ENCODE assay signal across 8 cellular contexts in the genomic region with DNA sequence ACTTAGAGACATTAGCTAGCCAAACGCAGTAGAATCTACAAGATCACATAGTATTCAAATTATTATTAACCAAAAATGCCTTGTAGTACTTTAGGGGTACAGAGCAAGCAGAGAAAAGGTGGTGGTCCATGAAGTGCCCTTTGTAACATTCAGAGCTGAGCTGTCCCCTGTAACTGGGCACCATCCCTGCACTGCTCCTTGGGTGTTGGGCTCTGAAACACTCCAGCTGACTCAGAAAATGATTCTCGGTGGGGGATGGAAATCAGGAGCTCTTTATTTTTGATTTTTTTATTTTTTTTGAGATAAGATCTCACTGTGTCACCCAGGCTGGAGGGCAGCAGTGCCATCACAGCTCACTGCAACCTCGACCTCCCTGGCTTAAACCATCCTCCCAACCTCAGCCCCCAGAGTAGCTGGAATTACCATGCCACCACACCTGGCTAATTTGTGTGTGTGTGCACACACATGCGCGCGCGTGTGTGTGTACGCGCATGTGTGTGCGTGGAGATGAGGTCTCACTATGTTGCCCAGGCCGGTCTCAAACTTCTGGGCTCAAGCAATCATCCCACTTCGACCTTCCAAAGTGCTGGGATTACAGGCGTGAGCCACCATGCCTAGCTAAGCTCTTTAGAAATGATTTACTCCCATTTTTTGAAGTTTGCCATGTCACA.
DNase-seq lines count a peak whose midpoint lies in the region; ATAC-seq, FAIRE-seq and TF ChIP-seq lines count a peak whose summit lies in the region.
"Not testable (repeated sequence)": the region's sequence is repeated elsewhere in the genome, so short reads cannot be mapped to it uniquely, and the experiment has no call there.

No MANE protein-coding gene starts in this region.

- H3K14ac ChIP-seq in IMR-90 (replicated peaks; ENCODE audit: low read depth, low read length), result not testable (repeated sequence)

- peak overlapping the region; percentile 60 for H3K27ac ChIP-seq in CD4-positive, CD25-positive, alpha-beta regulatory T cell (ENCODE audit: insufficient read depth, low read length, poor library complexity, severe bottlenecking)
- H3K27ac ChIP-seq in IMR-90 (ENCODE audit: insufficient read depth, low read length), result peak overlapping the region; percentile 50; the same call in 1 of the 2 replicates
- H3K27ac ChIP-seq in pancreas, result peak overlapping the region in 3 of 4 donors; percentile 33 to 67 (median 64)
- H3K27ac ChIP-seq in transverse colon, result peak overlapping the region; percentile 48 to 74 (median 65)

- TF ChIP-seq EP300 in transverse colon (IDR thresholded peaks at IDR 0.05; ENCODE audit: low read depth), result not testable (repeated sequence)

- H3K27me3 ChIP-seq in CD4-positive, CD25-positive, alpha-beta regulatory T cell (ENCODE audit: control insufficient read depth, insufficient read depth, low read length); IMR-90 (ENCODE audit: control insufficient read depth, insufficient read depth, low read length); pancreas; transverse colon: not testable (repeated sequence)

- peak overlapping the region in 1 of 3 donors; percentile 81 for H3K27ac Mint-ChIP-seq in CD4-positive, CD25-positive, alpha-beta regulatory T cell
- H3K27ac Mint-ChIP-seq in central memory CD8-positive, alpha-beta T cell (ENCODE audit: low read depth), result not testable (repeated sequence)
- H3K27ac Mint-ChIP-seq in immature natural killer cell, result peak overlapping the region; percentile 55 to 83 (median 80)

- DNase-seq in CD4-positive, CD25-positive, alpha-beta regulatory T cell, result peak in 2 of 3 donors; percentile 21 to 31
- not testable (repeated sequence) for DNase-seq in IMR-90; central memory CD8-positive, alpha-beta T cell (ENCODE audit: low spot score in 2 of 2); pancreas; transverse colon
- peak; percentile 52 to 55 for DNase-seq in activated T-cell treated with anti-CD3 and anti-CD28 coated beads, Interleukin-2, amount 50 U/mL, for 48 hours
- DNase-seq in immature natural killer cell, result peak; percentile 14 to 29 (median 27)

- H3K4me2 ChIP-seq in IMR-90 (ENCODE audit: low read depth, low read length), result peak overlapping the region; percentile 5; the same call in 1 of the 2 replicates

- not testable (repeated sequence) for H2BK20ac ChIP-seq in IMR-90 (ENCODE audit: low read depth, low read length)

- CTCF ChIA-PET in IMR-90 (lab: Yijun Ruan, JAX), result not testable (repeated sequence)

- H3K36me3 ChIP-seq in CD4-positive, CD25-positive, alpha-beta regulatory T cell (ENCODE audit: control insufficient read depth, insufficient read depth, low read length); IMR-90 (ENCODE audit: control insufficient read depth, insufficient read depth, low read length); pancreas; transverse colon: not testable (repeated sequence)

- not testable (repeated sequence) for FAIRE-seq in pancreas (lab: Jason Lieb, UNC)

- H4K20me1 ChIP-seq in IMR-90 (ENCODE audit: insufficient read depth, low read length), result peaks cover 61% of the 10 kb centered on the region

- not testable (repeated sequence) for H3K9ac ChIP-seq in IMR-90 (ENCODE audit: low read depth, low read length)

- H3K4me3 Mint-ChIP-seq in CD4-positive, CD25-positive, alpha-beta regulatory T cell, result peak overlapping the region in 3 of 4 donors; percentile 24 to 60 (median 51)
- H3K4me3 Mint-ChIP-seq in central memory CD8-positive, alpha-beta T cell, result not testable (repeated sequence)
- peak overlapping the region in 4 of 5 donors; percentile 23 to 47 (median 34) for H3K4me3 Mint-ChIP-seq in immature natural killer cell

- not testable (repeated sequence) for H3K79me1 ChIP-seq in IMR-90 (ENCODE audit: low read depth in 1 of 2, low read length in 2 of 2)

- not testable (repeated sequence) for H3K56ac ChIP-seq in IMR-90 (ENCODE audit: extremely low read depth, insufficient read depth, low read length)

- H4K91ac ChIP-seq in IMR-90 (ENCODE audit: insufficient read depth, low read depth, low read length), result not testable (repeated sequence)

- POLR2A ChIA-PET in IMR-90 (lab: Charles Lee; ENCODE audit: unreplicated experiment), result not testable (repeated sequence)

- TF ChIP-seq POLR2A in IMR-90 (IDR thresholded peaks at IDR 0.05; ENCODE audit: low read depth, low read length); transverse colon (IDR thresholded peaks at IDR 0.05): not testable (repeated sequence)

- H3K4me1 ChIP-seq in CD4-positive, CD25-positive, alpha-beta regulatory T cell (ENCODE audit: control insufficient read depth, insufficient read depth, low read length, poor library complexity, severe bottlenecking); pancreas: not testable (repeated sequence)
- H3K4me1 ChIP-seq in IMR-90 (ENCODE audit: control insufficient read depth, insufficient read depth, low read length), result peaks cover 15% of the 10 kb centered on the region
- peaks cover 0 to 18% (median 10%) of the 10 kb centered on the region in 4 donors for H3K4me1 ChIP-seq in transverse colon

- peak overlapping the region; percentile 56; the same call in 1 of the 2 replicates for H3K4ac ChIP-seq in IMR-90 (ENCODE audit: low read depth, low read length)

- H3K9me1 ChIP-seq in IMR-90 (ENCODE audit: insufficient read depth, low read length), result not testable (repeated sequence)

- dilution Hi-C loops in IMR-90 (cut with HindIII; ENCODE audit: low sequenced_read_pairs, unreplicated experiment), result not testable (repeated sequence)

- peak; percentile 11 to 27 for ATAC-seq in CD4-positive, CD25-positive, alpha-beta regulatory T cell (ENCODE audit: low read depth in 2 of 2)
- peak; percentile 33; the same call in 1 of the 2 replicates for ATAC-seq in IMR-90 (ENCODE audit: low read depth)
- peak; percentile 48 for ATAC-seq in SK-N-SH treated with all-trans-retinoic acid at 6 μM for 48 hours
- peak; percentile 9 for ATAC-seq in central memory CD8-positive, alpha-beta T cell (replicated peaks; ENCODE audit: extremely low read depth, poor library complexity, severe bottlenecking)
- ATAC-seq in pancreas, result peak; percentile 15 to 39 (median 27)

- not testable (repeated sequence) for H3K9me3 ChIP-seq in CD4-positive, CD25-positive, alpha-beta regulatory T cell (ENCODE audit: control insufficient read depth in 2 of 2, low read length in 2 of 2); IMR-90 (ENCODE audit: control insufficient read depth, insufficient read depth, low read length); pancreas; transverse colon

- H4K5ac ChIP-seq in IMR-90 (ENCODE audit: low read depth, low read length), result not testable (repeated sequence)

- not testable (repeated sequence) for H2AK9ac ChIP-seq in IMR-90 (replicated peaks; ENCODE audit: low read depth, low read length, poor library complexity)

- not testable (repeated sequence) for H2AFZ ChIP-seq in IMR-90 (replicated peaks; ENCODE audit: low read length, poor library complexity)

- H2BK5ac ChIP-seq in IMR-90 (ENCODE audit: low read depth, low read length, poor library complexity, severe bottlenecking), result peak overlapping the region; percentile 66

- intact Hi-C loops in IMR-90 (cut with micrococcal nuclease), result loop anchor here (10.0 kb wide), 1 partner anchor 201 kb away; no protein-coding TSS in a partner anchor
- intact Hi-C loops in pancreas (cut with DNase I); transverse colon (cut with DNase I; ENCODE audit: low total_unique reads): not testable (repeated sequence)

- H3K4me3 ChIP-seq in CD4-positive, CD25-positive, alpha-beta regulatory T cell (ENCODE audit: low read depth, low read length); IMR-90 (ENCODE audit: insufficient read depth, low read depth, low read length); pancreas; transverse colon: not testable (repeated sequence)

- not testable (repeated sequence) for BruUV-seq in IMR-90 (replicated peaks; lab: Mats Ljungman, UMichigan)

- not testable (repeated sequence) for TF ChIP-seq RAD21 in IMR-90 (IDR thresholded peaks at IDR 0.05; ENCODE audit: low read length)

- H2BK15ac ChIP-seq in IMR-90 (ENCODE audit: low read depth, low read length), result not testable (repeated sequence)

- not testable (repeated sequence) for H3K9me3 Mint-ChIP-seq in CD4-positive, CD25-positive, alpha-beta regulatory T cell; central memory CD8-positive, alpha-beta T cell; immature natural killer cell

- TF ChIP-seq CTCF in IMR-90 (conservative IDR thresholded peaks at IDR 0.05; ENCODE audit: low read depth, low read length); pancreas (IDR thresholded peaks at IDR 0.05); transverse colon (IDR thresholded peaks at IDR 0.05): not testable (repeated sequence)

- H4K8ac ChIP-seq in IMR-90 (ENCODE audit: low read depth in 2 of 2, low read length in 2 of 2), result peak overlapping the region in 1 of 2 experiments; percentile 16; a peak in 1 of 4 replicates

- WGBS in IMR-90 (ENCODE audit: extremely low coverage in 2 of 2, insufficient read length in 1 of 2), 2 experiments, result no CpG with 5 or more reads among the region's 13 CpGs
- WGBS in pancreas, 2 donors, result 84 to 87% methylated on average over 11 of the region's 13 CpGs
- 85% methylated on average over 12 of the region's 13 CpGs; no CpG with 5 or more reads in 1 of the 2 donors for WGBS in transverse colon (ENCODE audit: low coverage in 1 of 2), 2 donors

- not testable (repeated sequence) for H3K23ac ChIP-seq in IMR-90 (ENCODE audit: low read depth, low read length)

- not testable (repeated sequence) for H3K18ac ChIP-seq in IMR-90 (ENCODE audit: low read depth, low read length)

- H3K4me1 Mint-ChIP-seq in CD4-positive, CD25-positive, alpha-beta regulatory T cell, result peaks cover 0 to 13% (median 5%) of the 10 kb centered on the region in 4 donors
- not testable (repeated sequence) for H3K4me1 Mint-ChIP-seq in central memory CD8-positive, alpha-beta T cell; immature natural killer cell

- H2BK120ac ChIP-seq in IMR-90 (ENCODE audit: low read depth, low read length), result not testable (repeated sequence)

- H2AK5ac ChIP-seq in IMR-90 (ENCODE audit: low read depth, low read length), result peak overlapping the region; percentile 78; the same call in 1 of the 2 replicates

- not testable (repeated sequence) for H3K27me3 Mint-ChIP-seq in CD4-positive, CD25-positive, alpha-beta regulatory T cell; central memory CD8-positive, alpha-beta T cell; immature natural killer cell (ENCODE audit: low read depth in 3 of 3)

- not testable (repeated sequence) for H3K36me3 Mint-ChIP-seq in CD4-positive, CD25-positive, alpha-beta regulatory T cell; central memory CD8-positive, alpha-beta T cell (ENCODE audit: insufficient read depth); immature natural killer cell

- in situ Hi-C loops in IMR-90 (cut with MboI; ENCODE audit: low sequenced_read_pairs); transverse colon (cut with MboI; ENCODE audit: low pct_ligation_motif_present in 1 of 4, low pct_unique_long_range_greater_than_20kb in 1 of 4, low sequenced_read_pairs in 3 of 4): not testable (repeated sequence)
